2 cellular contexts compared by ENCODE assay signal in the genomic region with DNA sequence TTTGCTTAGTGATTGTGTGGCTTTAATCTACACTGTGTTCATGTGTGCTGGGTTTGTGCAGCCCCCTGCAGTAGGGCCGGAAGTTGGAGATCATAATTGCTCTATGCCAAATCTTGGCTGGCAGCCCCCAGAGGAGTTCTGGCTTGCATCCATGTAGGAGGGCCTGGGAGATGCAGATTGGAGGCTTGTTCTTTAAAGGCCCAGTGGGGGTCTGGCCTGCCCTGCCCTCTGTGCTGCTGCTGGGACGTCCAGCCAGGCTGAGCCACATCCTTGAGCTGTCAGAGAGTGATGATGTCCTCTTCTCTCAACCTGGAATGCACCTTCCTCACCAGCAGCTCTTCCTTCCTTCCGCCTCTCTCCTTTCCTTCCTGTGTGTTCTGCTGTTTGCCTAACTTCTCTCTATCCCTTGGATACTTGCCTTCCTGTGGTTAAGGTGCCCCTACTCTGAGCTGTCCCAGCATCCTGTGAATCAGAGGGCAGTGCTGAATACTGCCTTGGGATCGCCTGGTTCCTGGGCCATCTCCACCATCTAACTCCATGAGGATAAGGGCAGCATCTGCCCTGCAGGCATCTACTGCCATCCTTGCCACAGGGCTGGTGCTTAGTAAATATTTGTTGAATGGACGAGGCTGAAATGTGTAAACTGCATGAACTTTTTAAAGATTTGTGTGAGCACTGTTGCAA.
TF ChIP-seq lines count a peak whose summit lies in the region.

No MANE protein-coding gene starts in this region.

TF ChIP-seq in GM23338, 12 proteins besides CTCF, POLR2A, EP300 and RAD21 (continues in another document):
- TF ChIP-seq REST (IDR thresholded peaks at IDR 0.05; ENCODE audit: unreplicated experiment) = no peak
- no peak for TF ChIP-seq ZNF331 (CRISPR knock-in tag; IDR thresholded peaks at IDR 0.05; ENCODE audit: low read depth)
- no peak for TF ChIP-seq STAT1 (IDR thresholded peaks at IDR 0.05; ENCODE audit: unreplicated experiment)
- TF ChIP-seq, protein P1, sequence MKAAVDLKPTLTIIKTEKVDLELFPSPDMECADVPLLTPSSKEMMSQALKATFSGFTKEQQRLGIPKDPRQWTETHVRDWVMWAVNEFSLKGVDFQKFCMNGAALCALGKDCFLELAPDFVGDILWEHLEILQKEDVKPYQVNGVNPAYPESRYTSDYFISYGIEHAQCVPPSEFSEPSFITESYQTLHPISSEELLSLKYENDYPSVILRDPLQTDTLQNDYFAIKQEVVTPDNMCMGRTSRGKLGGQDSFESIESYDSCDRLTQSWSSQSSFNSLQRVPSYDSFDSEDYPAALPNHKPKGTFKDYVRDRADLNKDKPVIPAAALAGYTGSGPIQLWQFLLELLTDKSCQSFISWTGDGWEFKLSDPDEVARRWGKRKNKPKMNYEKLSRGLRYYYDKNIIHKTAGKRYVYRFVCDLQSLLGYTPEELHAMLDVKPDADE (IDR thresholded peaks at IDR 0.05) = no peak
- no peak for TF ChIP-seq CREB1 (CRISPR knock-in tag; IDR thresholded peaks at IDR 0.05; ENCODE audit: low read depth)
- no peak for TF ChIP-seq EZH2phosphoT487 (IDR thresholded peaks at IDR 0.05; ENCODE audit: unreplicated experiment)
- TF ChIP-seq NANOG (IDR thresholded peaks at IDR 0.05; ENCODE audit: borderline replicate concordance) = no peak
- TF ChIP-seq POLR2AphosphoS5 (IDR thresholded peaks at IDR 0.05; ENCODE audit: low read depth) = no peak
- no peak for TF ChIP-seq JUNB (IDR thresholded peaks at IDR 0.05; ENCODE audit: unreplicated experiment)

TF ChIP-seq in endothelial cell of umbilical vein, 7 proteins besides CTCF, POLR2A, EP300 and RAD21:
- TF ChIP-seq JUN (IDR thresholded peaks at IDR 0.05; ENCODE audit: borderline replicate concordance, insufficient read depth, insufficient read length, low read depth) (no peak), FOS (IDR thresholded peaks at IDR 0.05; ENCODE audit: borderline replicate concordance, insufficient read depth, low read length) (no peak)
